Comparison of ENCODE assay signal across 1 cellular context in the genomic region with DNA sequence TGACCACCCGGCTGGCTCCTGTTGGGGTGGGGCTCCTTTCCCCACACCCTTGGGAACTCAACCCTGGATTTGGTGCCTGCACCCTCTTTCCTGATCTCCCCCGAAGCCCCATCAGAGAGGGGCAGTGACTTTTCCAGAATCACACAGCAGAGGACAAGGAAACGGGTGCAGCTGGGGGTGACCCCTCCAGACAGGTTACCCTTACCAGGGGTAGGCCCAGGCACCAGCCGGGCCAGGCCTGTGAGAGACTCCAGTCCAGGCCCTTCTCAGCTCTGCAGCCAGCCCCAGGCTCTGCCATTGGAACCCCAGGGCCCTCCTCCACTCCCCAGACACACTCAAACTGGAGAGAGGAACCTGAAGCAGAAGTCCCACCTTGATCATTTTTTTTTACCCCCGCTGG.
TF ChIP-seq lines count a peak whose summit lies in the region.

No MANE protein-coding gene starts in this region.

TF ChIP-seq in endothelial cell of umbilical vein, 7 proteins besides CTCF, POLR2A, EP300 and RAD21:
- no peak for TF ChIP-seq EZH2 (IDR thresholded peaks at IDR 0.05; ENCODE audit: borderline replicate concordance, low read depth, low read length, severe bottlenecking)
- TF ChIP-seq GATA2 (IDR thresholded peaks at IDR 0.05; ENCODE audit: insufficient read depth, insufficient read length, low read depth, low read length): no peak
- TF ChIP-seq POLR2AphosphoS5 (IDR thresholded peaks at IDR 0.05; ENCODE audit: insufficient read depth, low read depth, low read length): peak; percentile 4
- no peak for TF ChIP-seq MYC (IDR thresholded peaks at IDR 0.05; ENCODE audit: low read depth, low read length)
- TF ChIP-seq JUN (IDR thresholded peaks at IDR 0.05; ENCODE audit: borderline replicate concordance, insufficient read depth, insufficient read length, low read depth): no peak
- TF ChIP-seq, protein P1, sequence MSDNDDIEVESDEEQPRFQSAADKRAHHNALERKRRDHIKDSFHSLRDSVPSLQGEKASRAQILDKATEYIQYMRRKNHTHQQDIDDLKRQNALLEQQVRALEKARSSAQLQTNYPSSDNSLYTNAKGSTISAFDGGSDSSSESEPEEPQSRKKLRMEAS (IDR thresholded peaks at IDR 0.05; ENCODE audit: insufficient read depth, insufficient read length): no peak
